1 cellular context compared by ENCODE assay signal in genomic region chr6:28383235-28384142, GRCh38.
TF ChIP-seq lines count a peak whose summit lies in the region.

No MANE protein-coding gene starts in this region.

TF ChIP-seq in GM23338, 12 proteins besides CTCF, POLR2A, EP300 and RAD21 (continued from another document):
- TF ChIP-seq ZNF462 (CRISPR knock-in tag; IDR thresholded peaks at IDR 0.05) (no peak), EZH2phosphoT487 (IDR thresholded peaks at IDR 0.05; ENCODE audit: unreplicated experiment) (no peak), ETS1 (IDR thresholded peaks at IDR 0.05) (0 out of 2 replicates have a peak, but pooled peaks have one; percentile 27), POLR2AphosphoS5 (IDR thresholded peaks at IDR 0.05; ENCODE audit: low read depth) (peak; percentile 70), NANOG (IDR thresholded peaks at IDR 0.05; ENCODE audit: borderline replicate concordance) (0 out of 2 replicates have a peak, but pooled peaks have one; percentile 3), JUNB (IDR thresholded peaks at IDR 0.05; ENCODE audit: unreplicated experiment) (no peak), CREB1 (CRISPR knock-in tag; IDR thresholded peaks at IDR 0.05; ENCODE audit: low read depth) (peak; percentile 84), ZNF114 (CRISPR knock-in tag; IDR thresholded peaks at IDR 0.05) (no peak), ZNF331 (CRISPR knock-in tag; IDR thresholded peaks at IDR 0.05; ENCODE audit: low read depth) (no peak)
